Comparison of ENCODE assay signal across 26 cellular contexts in the genomic region with DNA sequence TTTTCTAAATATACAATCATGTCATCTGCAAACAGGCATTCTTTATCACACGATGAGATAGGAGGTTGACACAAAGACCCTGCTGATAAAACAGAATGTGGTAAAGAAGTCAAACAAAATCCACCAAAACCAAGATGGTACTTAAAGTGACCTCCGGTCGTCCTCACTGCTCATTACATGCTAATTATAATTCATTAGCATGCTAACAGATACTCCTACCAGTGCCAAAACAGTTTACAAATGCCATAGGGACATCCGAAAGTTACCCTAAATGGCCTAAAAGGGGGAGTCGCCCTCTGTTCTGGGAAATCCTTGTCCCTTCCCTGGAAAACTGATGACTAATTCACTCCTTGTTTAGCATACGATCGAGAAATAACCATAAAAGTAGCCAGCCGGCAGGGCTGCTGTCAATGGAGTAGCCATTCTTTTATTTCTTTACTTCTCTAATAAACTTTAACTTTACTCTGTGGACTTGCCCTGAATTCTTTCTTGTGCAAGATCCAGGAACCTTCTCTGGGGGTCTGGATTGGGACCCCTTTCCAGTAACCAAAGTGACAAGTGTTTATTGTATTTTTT.
DNase-seq lines count a peak whose midpoint lies in the region; ATAC-seq lines count a peak whose summit lies in the region.
"Had no signal": no experiment of that assay in that cellular context is flagged by ENCODE, and none has a peak within 500 bp of the region (broad histone marks: within the 10 kb centered on the region; RNA-seq: fewer than 3 reads in every experiment).

No MANE protein-coding gene starts in this region.

- H3K18ac ChIP-seq in mesenchymal stem cell (ENCODE audit: low read depth in 1 of 2, low read length in 2 of 2): no peak overlapping the region

- no peak overlapping the region for H2AK5ac ChIP-seq in mesenchymal stem cell (ENCODE audit: low read length, severe bottlenecking)

- no peak overlapping the region for H2AFZ ChIP-seq in mesenchymal stem cell (ENCODE audit: low read depth, low read length)

- no peaks in the 10 kb centered on the region for H3K79me1 ChIP-seq in mesenchymal stem cell (replicated peaks; ENCODE audit: low read length, poor library complexity, severe bottlenecking)

- H3K9ac ChIP-seq in HUES48 (ENCODE audit: low read depth, low read length): no peak overlapping the region
- H3K9ac ChIP-seq in mesenchymal stem cell (ENCODE audit: low read length): no peak overlapping the region

- H3K27ac ChIP-seq in CD8-positive, alpha-beta memory T cell (ENCODE audit: low read depth, low read length): peak overlapping the region; percentile 54
- peak overlapping the region; percentile 76 for H3K27ac ChIP-seq in HUES48 (ENCODE audit: low read depth, low read length)
- no peak overlapping the region for H3K27ac ChIP-seq in mesenchymal stem cell (ENCODE audit: low read length, poor library complexity, severe bottlenecking)
- H3K27ac ChIP-seq in caudate nucleus (ENCODE audit: low read depth, low read length): no peak overlapping the region
- H3K27ac ChIP-seq: A549 had no signal

- H3K36me3 Mint-ChIP-seq in CD8-positive, alpha-beta memory T cell: no peaks in the 10 kb centered on the region
- H3K36me3 Mint-ChIP-seq: CD14-positive monocyte had no signal

- WGBS in mesenchymal stem cell: 64% methylated on average over 8 of the region's 8 CpGs

- no peak overlapping the region for H3K14ac ChIP-seq in mesenchymal stem cell (ENCODE audit: low read length in 2 of 2)

- H2BK15ac ChIP-seq in mesenchymal stem cell (ENCODE audit: low read depth, poor library complexity, severe bottlenecking): no peak overlapping the region

- H3K4me2 ChIP-seq in mesenchymal stem cell (ENCODE audit: low read length, poor library complexity, severe bottlenecking): no peak overlapping the region
- H3K4me2 ChIP-seq: A549 had no signal

- no peak overlapping the region for H4K8ac ChIP-seq in mesenchymal stem cell (ENCODE audit: low read length)

- H2BK5ac ChIP-seq in mesenchymal stem cell (ENCODE audit: low read depth, low read length, poor library complexity, severe bottlenecking): no peak overlapping the region

- peaks cover 0 to 1% (median 0%) of the 10 kb centered on the region in 5 donors for H3K9me3 Mint-ChIP-seq in CD8-positive, alpha-beta memory T cell
- H3K9me3 Mint-ChIP-seq: H9, HFFc6 had no signal

- H3K4me3 ChIP-seq in CD8-positive, alpha-beta memory T cell (ENCODE audit: low read length): no peak overlapping the region
- H3K4me3 ChIP-seq in HUES48 (ENCODE audit: low read depth, low read length) (peak overlapping the region; percentile 27; the same call in 1 of the 2 replicates), mesenchymal stem cell (ENCODE audit: insufficient read depth in 1 of 2, low read depth in 1 of 2, low read length in 2 of 2) (no peak overlapping the region)
- H3K4me3 ChIP-seq: A549 had no signal

- H3K27ac Mint-ChIP-seq in CD8-positive, alpha-beta memory T cell: no peak overlapping the region
- H3K27ac Mint-ChIP-seq: B cell, CD14-positive monocyte, H9, HFFc6 had no signal

- H3K23ac ChIP-seq in mesenchymal stem cell (ENCODE audit: low read length in 2 of 2): no peak overlapping the region

- no peak overlapping the region for H3K4me3 Mint-ChIP-seq in CD8-positive, alpha-beta memory T cell
- H3K4me3 Mint-ChIP-seq: B cell, CD14-positive monocyte, H9, HFFc6 had no signal

- H3K27me3 Mint-ChIP-seq in CD8-positive, alpha-beta memory T cell: peaks cover 0 to 6% of the 10 kb centered on the region in 2 donors
- H3K27me3 Mint-ChIP-seq: B cell had no signal

- H2BK12ac ChIP-seq in mesenchymal stem cell (ENCODE audit: low read length in 2 of 2): no peak overlapping the region

- H2BK120ac ChIP-seq in mesenchymal stem cell (ENCODE audit: low read depth, low read length): no peak overlapping the region

- H3K9me3 ChIP-seq in CD8-positive, alpha-beta memory T cell (ENCODE audit: low read length): no peaks in the 10 kb centered on the region
- H3K9me3 ChIP-seq in HUES48 (ENCODE audit: control insufficient read depth, insufficient read depth, low read length) (no peaks in the 10 kb centered on the region), mesenchymal stem cell (ENCODE audit: control insufficient read depth, low read length) (no peaks in the 10 kb centered on the region)
- H3K9me3 ChIP-seq: A549 had no signal

- no peak for ATAC-seq in GM18858 (IDR thresholded peaks at IDR 0.05; ENCODE audit: unreplicated experiment)
- no peak for ATAC-seq in GM21723 (IDR thresholded peaks at IDR 0.05; ENCODE audit: unreplicated experiment)
- ATAC-seq: A549, SK-N-SH treated with all-trans-retinoic acid at 6 μM for 48 hours had no signal

- H4K91ac ChIP-seq in mesenchymal stem cell (ENCODE audit: low read length): no peak overlapping the region

- H3K4ac ChIP-seq in mesenchymal stem cell (ENCODE audit: low read depth in 1 of 2, low read length in 2 of 2): no peak overlapping the region

- CTCF ChIA-PET in CD8-positive, alpha-beta memory T cell (lab: Charles Lee): no interaction called here

- POLR2A ChIA-PET in CD8-positive, alpha-beta memory T cell (lab: Charles Lee): no interaction called here

- no peaks in the 10 kb centered on the region for H3K36me3 ChIP-seq in CD8-positive, alpha-beta memory T cell (ENCODE audit: insufficient read depth, low read length)
- H3K36me3 ChIP-seq in HUES48 (ENCODE audit: control insufficient read depth, insufficient read depth, low read length) (no peaks in the 10 kb centered on the region), mesenchymal stem cell (ENCODE audit: control insufficient read depth in 1 of 2, insufficient read depth in 2 of 2, low read depth in 1 of 2, low read length in 2 of 2) (no peaks in the 10 kb centered on the region)

- no peak for DNase-seq in CD8-positive, alpha-beta memory T cell
- peak; percentile 13 for DNase-seq in dermis blood vessel endothelial cell
- DNase-seq in mesenchymal stem cell: peak; percentile 9
- DNase-seq in ecto neural progenitor cell (ENCODE audit: low spot score): no peak
- no peak for DNase-seq in caudate nucleus (lab: John Stamatoyannopoulos, UW)
- DNase-seq: DMS53, EL, GF-D8, H9, HFFc6, KG1, NCI-H1105, NCI-H146, NCI-H2029 treated with DMSO at 0.1 percent for 48 hours, NCI-H2171, NCI-H524 treated with DMSO at 0.1 percent for 48 hours, NCI-H82, RPMI8226, SIG-M5 had no signal

- peaks cover 3 to 19% (median 12%) of the 10 kb centered on the region in 3 donors for H3K4me1 Mint-ChIP-seq in CD8-positive, alpha-beta memory T cell
- H3K4me1 Mint-ChIP-seq: B cell had no signal

- no peaks in the 10 kb centered on the region for H3K4me1 ChIP-seq in CD8-positive, alpha-beta memory T cell (ENCODE audit: insufficient read depth, low read length)
- peaks cover 6% of the 10 kb centered on the region; the same call in 1 of the 2 replicates for H3K4me1 ChIP-seq in HUES48 (ENCODE audit: control insufficient read depth, insufficient read depth, low read length)
- no peaks in the 10 kb centered on the region for H3K4me1 ChIP-seq in mesenchymal stem cell (ENCODE audit: control insufficient read depth, insufficient read depth, low read depth, low read length)
- H3K4me1 ChIP-seq: A549 had no signal

- H3K27me3 ChIP-seq in CD8-positive, alpha-beta memory T cell (ENCODE audit: insufficient read depth, low read length, poor library complexity, severe bottlenecking): no peaks in the 10 kb centered on the region
- H3K27me3 ChIP-seq in HUES48 (ENCODE audit: control insufficient read depth, insufficient read depth, low read length) (no peaks in the 10 kb centered on the region), mesenchymal stem cell (ENCODE audit: control insufficient read depth in 1 of 2, insufficient read depth in 1 of 2, low read length in 2 of 2) (no peaks in the 10 kb centered on the region)

Comparison
In these comparisons a context has a peak if more than half of its experiments do, and no peak if none do; other contexts are left out.
1. DNase-seq: peak in dermis blood vessel endothelial cell (single experiment) and mesenchymal stem cell (single experiment); none in CD8-positive, alpha-beta memory T cell (0 of 5), ecto neural progenitor cell (single experiment) and caudate nucleus (0 of 61).
2. H3K27ac ChIP-seq: peak in CD8-positive, alpha-beta memory T cell (single experiment) and HUES48 (single experiment); none in mesenchymal stem cell (single experiment) and caudate nucleus (single experiment).